Comparison of ENCODE assay signal across 12 cellular contexts in the genomic region with DNA sequence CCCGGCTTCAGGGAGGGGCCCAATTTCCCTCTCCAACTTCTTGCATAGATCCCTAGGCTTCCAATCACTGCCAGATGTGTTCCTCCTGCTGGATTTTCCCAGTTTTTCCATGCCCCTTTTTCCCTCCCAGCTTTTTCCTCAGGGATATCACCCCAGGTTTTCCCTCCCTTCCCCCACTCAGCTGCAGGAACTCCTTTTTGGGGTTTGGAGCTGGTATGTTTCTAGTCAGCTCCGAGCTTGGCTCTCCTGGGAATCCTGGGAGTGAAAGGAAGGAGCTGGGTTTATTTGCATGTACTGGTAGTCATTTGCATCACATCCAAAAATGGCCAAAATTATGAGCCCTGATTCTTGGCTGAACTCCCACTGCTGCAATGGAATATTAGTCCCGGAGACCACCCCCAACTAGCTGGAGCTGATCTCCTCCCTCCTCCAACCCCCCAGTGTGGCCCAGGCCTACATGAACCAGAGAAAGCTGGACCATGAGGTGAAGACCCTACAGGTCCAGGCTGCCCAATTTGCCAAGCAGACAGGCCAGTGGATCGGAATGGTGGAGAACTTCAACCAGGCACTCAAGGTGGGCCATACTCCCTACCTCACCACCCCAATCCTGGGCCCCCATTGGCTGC. TPM values are rescaled to one million over a fixed set of nuclear protein-coding genes. Genes with fewer than 3 reads are reported as not detected.
DNase-seq lines count a peak whose midpoint lies in the region; ATAC-seq and TF ChIP-seq lines count a peak whose summit lies in the region.
"Had no signal": no experiment of that assay in that cellular context is flagged by ENCODE, and none has a peak within 500 bp of the region (broad histone marks: within the 10 kb centered on the region; RNA-seq: fewer than 3 reads in every experiment).

No MANE protein-coding gene starts in this region.

- WGBS in ectodermal cell, 2 experiments = 74 to 84% methylated on average over 4 of the region's 4 CpGs
- 15 to 29% methylated on average over 4 of the region's 4 CpGs for WGBS in aorta, 2 donors

- H2AFZ ChIP-seq in neural progenitor cell (replicated peaks) = no peak overlapping the region

- no peaks in the 10 kb centered on the region for H4K20me1 ChIP-seq in neural progenitor cell (ENCODE audit: low read depth)

- intact Hi-C loops in natural killer cell (cut with micrococcal nuclease) = no loop called here
- intact Hi-C loops in aorta (cut with DNase I) = no loop called here

- no peaks in the 10 kb centered on the region for H3K9me3 Mint-ChIP-seq in natural killer cell treated with Interleukin-12 subunit alpha and Interleukin-12 subunit beta and Interleukin-15 and Interleukin-18, amount 100 ng/mL, for 72 hours
- no peaks in the 10 kb centered on the region for H3K9me3 Mint-ChIP-seq in natural killer cell
- peaks cover 6% of the 10 kb centered on the region for H3K9me3 Mint-ChIP-seq in neural progenitor cell
- H3K9me3 Mint-ChIP-seq: stimulated activated naive B cell treated with anti-CD40 and anti-IgM and Interleukin-4, amounts not matched to agents 10 μg/mL and 1 μg/mL and 100 μg/mL, for 72 hours had no signal

- peak overlapping the region; percentile 27 for H3K9ac ChIP-seq in neural progenitor cell

- H3K4me1 ChIP-seq in ectodermal cell (ENCODE audit: control insufficient read depth, insufficient read depth, low read length) (peaks cover 33% of the 10 kb centered on the region), neural progenitor cell (peaks cover 31% of the 10 kb centered on the region), aorta (ENCODE audit: control insufficient read depth in 1 of 2, insufficient read depth in 2 of 2, low read length in 2 of 2) (no peaks in the 10 kb centered on the region)

- no peaks in the 10 kb centered on the region for H3K36me3 Mint-ChIP-seq in natural killer cell treated with Interleukin-12 subunit alpha and Interleukin-12 subunit beta and Interleukin-15 and Interleukin-18, amount 100 ng/mL, for 72 hours
- no peaks in the 10 kb centered on the region for H3K36me3 Mint-ChIP-seq in natural killer cell
- H3K36me3 Mint-ChIP-seq in neural progenitor cell = peaks cover 6% of the 10 kb centered on the region

- peaks cover 15 to 46% of the 10 kb centered on the region in 2 donors for H3K4me1 Mint-ChIP-seq in natural killer cell treated with Interleukin-12 subunit alpha and Interleukin-12 subunit beta and Interleukin-15 and Interleukin-18, amount 100 ng/mL, for 72 hours (ENCODE audit: low read depth in 2 of 2)
- H3K4me1 Mint-ChIP-seq in natural killer cell = peaks cover 18 to 32% of the 10 kb centered on the region in 2 donors
- H3K4me1 Mint-ChIP-seq in neural progenitor cell = peaks cover 43% of the 10 kb centered on the region

- H3K27ac ChIP-seq in ectodermal cell (ENCODE audit: insufficient read depth, low read depth, low read length, poor library complexity, severe bottlenecking) = peak overlapping the region; percentile 2
- H3K27ac ChIP-seq in neural progenitor cell = peak overlapping the region; percentile 86
- peak overlapping the region; percentile 38 to 76 for H3K27ac ChIP-seq in aorta (ENCODE audit: low read depth in 1 of 2, low read length in 2 of 2)
- H3K27ac ChIP-seq: C4-2B had no signal

- H3K27me3 ChIP-seq in ectodermal cell (ENCODE audit: control insufficient read depth, insufficient read depth, low read length, poor library complexity, severe bottlenecking) (no peaks in the 10 kb centered on the region), neural progenitor cell (no peaks in the 10 kb centered on the region), aorta (ENCODE audit: control insufficient read depth in 1 of 2, insufficient read depth in 2 of 2, low read length in 1 of 2) (no peaks in the 10 kb centered on the region)

- H3K79me2 ChIP-seq in neural progenitor cell (ENCODE audit: low read depth) = peaks cover 16% of the 10 kb centered on the region

- no peak overlapping the region for H3K4me3 Mint-ChIP-seq in natural killer cell treated with Interleukin-12 subunit alpha and Interleukin-12 subunit beta and Interleukin-15 and Interleukin-18, amount 100 ng/mL, for 72 hours
- H3K4me3 Mint-ChIP-seq in natural killer cell (no peak overlapping the region), neural progenitor cell (peak overlapping the region; percentile 92)
- H3K4me3 Mint-ChIP-seq: stimulated activated naive B cell treated with anti-CD40 and anti-IgM and Interleukin-4, amounts not matched to agents 10 μg/mL and 1 μg/mL and 100 μg/mL, for 72 hours had no signal

- no peak for TF ChIP-seq CTCF in natural killer cell (IDR thresholded peaks at IDR 0.05)
- TF ChIP-seq CTCF in neural progenitor cell (IDR thresholded peaks at IDR 0.05) = no peak

- no peak for DNase-seq in natural killer cell treated with Interleukin-12 subunit alpha and Interleukin-12 subunit beta and Interleukin-15 and Interleukin-18, amount 100 ng/mL, for 72 hours (ENCODE audit: low spot score)
- DNase-seq in natural killer cell = no peak
- no peak for DNase-seq in neural progenitor cell (ENCODE audit: low spot score)
- DNase-seq in aorta = peak; percentile 51 to 57
- DNase-seq in anterior cingulate cortex (lab: John Stamatoyannopoulos, UW) = no peak
- no peak for DNase-seq in stimulated activated CD4-positive, alpha-beta T cell treated with anti-CD3 and anti-CD28 coated beads, Interleukin-12 subunit alpha, Interleukin-12 subunit beta, amount 100 ng/mL, for 4 hours
- DNase-seq in NCI-H1105 treated with DMSO at 0.1 percent for 48 hours (lab: John Stamatoyannopoulos, UW) = no peak
- DNase-seq: NCI-H524 treated with DMSO at 0.1 percent for 48 hours; stimulated activated naive B cell treated with anti-CD40 and anti-IgM and Interleukin-4, amounts not matched to agents 10 μg/mL and 1 μg/mL and 100 μg/mL, for 72 hours had no signal

- H3K4me3 ChIP-seq in ectodermal cell (ENCODE audit: insufficient read depth, low read depth, low read length) = no peak overlapping the region
- H3K4me3 ChIP-seq in neural progenitor cell = peak overlapping the region; percentile 88
- no peak overlapping the region for H3K4me3 ChIP-seq in aorta (ENCODE audit: low read length in 2 of 2)
- H3K4me3 ChIP-seq: smooth muscle cell had no signal

- peak overlapping the region; percentile 79 for H3K4me2 ChIP-seq in neural progenitor cell

- H3F3A ChIP-seq in neural progenitor cell (ENCODE audit: low read depth) = peaks cover 45% of the 10 kb centered on the region

- H3K27ac Mint-ChIP-seq in natural killer cell treated with Interleukin-12 subunit alpha and Interleukin-12 subunit beta and Interleukin-15 and Interleukin-18, amount 100 ng/mL, for 72 hours = peak overlapping the region; percentile 10 to 97
- H3K27ac Mint-ChIP-seq in natural killer cell (peak overlapping the region in 1 of 2 donors; percentile 45), neural progenitor cell (peak overlapping the region; percentile 97)
- H3K27ac Mint-ChIP-seq: stimulated activated naive B cell treated with anti-CD40 and anti-IgM and Interleukin-4, amounts not matched to agents 10 μg/mL and 1 μg/mL and 100 μg/mL, for 72 hours had no signal

- no peak for ATAC-seq in natural killer cell treated with Interleukin-12 subunit alpha and Interleukin-12 subunit beta and Interleukin-15 and Interleukin-18, amount 100 ng/mL, for 72 hours
- ATAC-seq in natural killer cell (no peak), aorta (ENCODE audit: low FRiP score) (no peak)
- ATAC-seq: stimulated activated naive B cell treated with anti-CD40 and anti-IgM and Interleukin-4, amounts not matched to agents 10 μg/mL and 1 μg/mL and 100 μg/mL, for 72 hours had no signal

- no peaks in the 10 kb centered on the region for H3K27me3 Mint-ChIP-seq in natural killer cell treated with Interleukin-12 subunit alpha and Interleukin-12 subunit beta and Interleukin-15 and Interleukin-18, amount 100 ng/mL, for 72 hours
- H3K27me3 Mint-ChIP-seq in natural killer cell (ENCODE audit: low read depth in 2 of 2) (no peaks in the 10 kb centered on the region), neural progenitor cell (ENCODE audit: insufficient read depth, low read depth) (peaks cover 18% of the 10 kb centered on the region)
- H3K27me3 Mint-ChIP-seq: stimulated activated naive B cell treated with anti-CD40 and anti-IgM and Interleukin-4, amounts not matched to agents 10 μg/mL and 1 μg/mL and 100 μg/mL, for 72 hours had no signal

- no peaks in the 10 kb centered on the region for H3K9me3 ChIP-seq in ectodermal cell (ENCODE audit: control insufficient read depth, low read length)
- no peaks in the 10 kb centered on the region for H3K9me3 ChIP-seq in neural progenitor cell (ENCODE audit: low read depth)
- H3K9me3 ChIP-seq in aorta (ENCODE audit: control insufficient read depth, low read length) = no peaks in the 10 kb centered on the region

- no peaks in the 10 kb centered on the region for H3K36me3 ChIP-seq in ectodermal cell (ENCODE audit: control insufficient read depth, insufficient read depth, low read length)
- no peaks in the 10 kb centered on the region for H3K36me3 ChIP-seq in neural progenitor cell
- no peaks in the 10 kb centered on the region for H3K36me3 ChIP-seq in aorta (ENCODE audit: control insufficient read depth in 1 of 2, insufficient read depth in 2 of 2, low read length in 1 of 2)

RNA-seq across cellular contexts. Expression of a gene that starts 1.4 kb away (rescaled TPM):
- total RNA-seq in natural killer cell treated with Interleukin-12 subunit alpha and Interleukin-12 subunit beta and Interleukin-15 and Interleukin-18, amount 100 ng/mL, for 72 hours = 10 to 100 TPM; 10.2 to 11.7 TPM
- 10 to 100 TPM in 2 of 3 donors, 1 to 10 TPM in 1; 9.6 to 19.0 (median 10.1) TPM for total RNA-seq in natural killer cell
- 11.7 TPM for polyA plus RNA-seq in ectodermal cell (2013, experiment 1 of 4)
- polyA plus RNA-seq in ectodermal cell (2013, experiment 2 of 4) = 9.5 TPM
- 5.1 TPM for polyA plus RNA-seq in ectodermal cell (2013, experiment 3 of 4)
- polyA plus RNA-seq in ectodermal cell (2013, experiment 4 of 4) = 7.1 TPM
- total RNA-seq in neural progenitor cell (ENCODE audit: low replicate concordance) = 3.0 and 14.6 TPM in 2 replicates
- total RNA-seq in aorta = 10 to 100 TPM; 21.9 to 51.1 TPM
- 10 to 100 TPM; 16.7 to 49.4 TPM for polyA plus RNA-seq in aorta
- total RNA-seq: smooth muscle cell had no signal

RNA-seq across cellular contexts. Expression of a gene that starts 2.9 kb away (rescaled TPM):
- total RNA-seq in natural killer cell treated with Interleukin-12 subunit alpha and Interleukin-12 subunit beta and Interleukin-15 and Interleukin-18, amount 100 ng/mL, for 72 hours = 10 to 100 TPM; 54.8 to 85.8 TPM
- total RNA-seq in natural killer cell (10 to 100 TPM; 75.8 to 83.7 (median 81.0) TPM), neural progenitor cell (ENCODE audit: low replicate concordance) (48.1 and 92.5 TPM in 2 replicates), aorta (100 to 1,000 TPM in 1 of 2 donors, 10 to 100 TPM in 1; 87.3 to 115 TPM)
- polyA plus RNA-seq in ectodermal cell (2013, experiment 1 of 4) = 87.3 TPM
- 74.4 TPM for polyA plus RNA-seq in ectodermal cell (2013, experiment 2 of 4)
- 83.9 TPM for polyA plus RNA-seq in ectodermal cell (2013, experiment 3 of 4)
- polyA plus RNA-seq in ectodermal cell (2013, experiment 4 of 4) = 86.3 TPM
- 100 to 1,000 TPM; 248 to 351 TPM for polyA plus RNA-seq in aorta

RNA-seq across cellular contexts. Expression of a gene that starts 10.0 kb away (rescaled TPM):
- total RNA-seq in natural killer cell treated with Interleukin-12 subunit alpha and Interleukin-12 subunit beta and Interleukin-15 and Interleukin-18, amount 100 ng/mL, for 72 hours = 100 to 1,000 TPM; 263 to 327 TPM
- total RNA-seq in natural killer cell (100 to 1,000 TPM; 296 to 441 (median 319) TPM), neural progenitor cell (ENCODE audit: low replicate concordance) (257 and 305 TPM in 2 replicates), aorta (1,000 to 10,000 TPM; 1,107 to 1,135 TPM)
- polyA plus RNA-seq in ectodermal cell (2013, experiment 1 of 4) = 324 TPM
- polyA plus RNA-seq in ectodermal cell (2013, experiment 2 of 4) = 362 TPM
- 287 TPM for polyA plus RNA-seq in ectodermal cell (2013, experiment 3 of 4)
- polyA plus RNA-seq in ectodermal cell (2013, experiment 4 of 4) = 360 TPM
- 1,000 to 10,000 TPM; 1,323 to 1,532 TPM for polyA plus RNA-seq in aorta

RNA-seq across cellular contexts. Expression of a gene that starts 11.1 kb away (rescaled TPM):
- 1 to 10 TPM; 2.1 to 4.2 TPM for total RNA-seq in natural killer cell treated with Interleukin-12 subunit alpha and Interleukin-12 subunit beta and Interleukin-15 and Interleukin-18, amount 100 ng/mL, for 72 hours
- total RNA-seq in natural killer cell (1 to 10 TPM; 2.8 to 4.6 (median 4.3) TPM), neural progenitor cell (ENCODE audit: low replicate concordance) (43.4 and 75.2 TPM in 2 replicates), aorta (100 to 1,000 TPM; 463 to 747 TPM)
- 110 TPM for polyA plus RNA-seq in ectodermal cell (2013, experiment 1 of 4)
- polyA plus RNA-seq in ectodermal cell (2013, experiment 2 of 4) = 117 TPM
- polyA plus RNA-seq in ectodermal cell (2013, experiment 3 of 4) = 90.5 TPM
- polyA plus RNA-seq in ectodermal cell (2013, experiment 4 of 4) = 99.9 TPM
- 100 to 1,000 TPM in 1 of 2 donors, 10 to 100 TPM in 1; 76.1 to 633 TPM for polyA plus RNA-seq in aorta

RNA-seq across cellular contexts. Expression of a gene that starts 24.2 kb away (rescaled TPM):
- 10 to 100 TPM in 1 of 2 donors, 1 to 10 TPM in 1; 5.0 to 18.4 TPM for total RNA-seq in natural killer cell treated with Interleukin-12 subunit alpha and Interleukin-12 subunit beta and Interleukin-15 and Interleukin-18, amount 100 ng/mL, for 72 hours
- 10 to 100 TPM in 2 of 3 donors, 1 to 10 TPM in 1; 9.2 to 12.1 (median 10.2) TPM for total RNA-seq in natural killer cell
- 46.1 TPM for polyA plus RNA-seq in ectodermal cell (2013, experiment 1 of 4)
- polyA plus RNA-seq in ectodermal cell (2013, experiment 2 of 4) = 51.2 TPM
- polyA plus RNA-seq in ectodermal cell (2013, experiment 3 of 4) = 45.1 TPM
- 49.0 TPM for polyA plus RNA-seq in ectodermal cell (2013, experiment 4 of 4)
- 9.1 and 21.9 TPM in 2 replicates for total RNA-seq in neural progenitor cell (ENCODE audit: low replicate concordance)
- total RNA-seq in aorta = 1 to 10 TPM; 6.6 to 9.4 TPM
- polyA plus RNA-seq in aorta = 1 to 10 TPM; 3.0 to 4.2 TPM

Comparison
In these comparisons a context has a peak if more than half of its experiments do, and no peak if none do; other contexts are left out.
1. DNase-seq: peak in aorta (2 of 2); none in natural killer cell treated with Interleukin-12 subunit alpha and Interleukin-12 subunit beta and Interleukin-15 and Interleukin-18, amount 100 ng/mL, for 72 hours (single experiment), natural killer cell (single experiment), neural progenitor cell (single experiment), anterior cingulate cortex (0 of 58), stimulated activated CD4-positive, alpha-beta T cell treated with anti-CD3 and anti-CD28 coated beads, Interleukin-12 subunit alpha, Interleukin-12 subunit beta, amount 100 ng/mL, for 4 hours (single experiment) and NCI-H1105 treated with DMSO at 0.1 percent for 48 hours (single experiment).
2. H3K27ac ChIP-seq: peak in every context shown above with its lines; median percentile 86 in neural progenitor cell; 57 in aorta; 2 in ectodermal cell.